ENCODE assay signal across 33 cellular contexts in genomic region chr16:1665829-1666228, GRCh38.
"Had no signal": no experiment of that assay in that cellular context is flagged by ENCODE, and none has a peak within 500 bp of the region (broad histone marks: within the 10 kb centered on the region; RNA-seq: fewer than 3 reads in every experiment).

No MANE protein-coding gene starts in this region.

- H3K27me3 ChIP-seq: adrenal gland, body of pancreas, brain microvascular endothelial cell, breast epithelium had no signal

- H3K9me3 ChIP-seq: adrenal gland, body of pancreas, breast epithelium had no signal

- ATAC-seq: activated CD8-positive, alpha-beta T cell treated with anti-CD3 and anti-CD28 coated beads for 36 hours; activated naive CD4-positive, alpha-beta T cell treated with anti-CD3 and anti-CD28 coated beads, Interleukin-2, amount 50 U/mL, for 72 hours; activated T-cell treated with anti-CD3 and anti-CD28 coated beads, Interleukin-2, amount 50 U/mL, for 4 hours; activated T-cell treated with anti-CD3 and anti-CD28 coated beads, Interleukin-2, amount 50 U/mL, for 72 hours; activated T-helper 17 cell treated with anti-CD3 and anti-CD28 coated beads, Interleukin-2, amount 50 U/mL, for 72 hours; body of pancreas had no signal

- H3K4me1 ChIP-seq: adrenal gland, body of pancreas, breast epithelium had no signal

- FAIRE-seq: astrocyte, TTC549 had no signal

- DNase-seq: activated B cell treated with CpG ODN at 0.5 μM for 24 hours; activated CD4-positive, alpha-beta memory T cell treated with anti-CD3 and anti-CD28 coated beads for 36 hours; activated CD4-positive, alpha-beta T cell treated with anti-CD3 and anti-CD28 coated beads for 4 hours; activated CD4-positive, alpha-beta T cell treated with anti-CD3 and anti-CD28 coated beads, Interleukin-2, amount 10 ng/mL, durations not matched to agents 24 days and 14 days; activated CD4-positive, alpha-beta T cell treated with anti-CD3 and anti-CD28 coated beads, Interleukin-2, amount 50 U/mL, for 1 hour; activated CD4-positive, alpha-beta T cell treated with anti-CD3 and anti-CD28 coated beads, Interleukin-2, amount 50 U/mL, for 4 hours; activated CD4-positive, CD25-positive, alpha-beta regulatory T cell treated with anti-CD3 and anti-CD28 coated beads, Interleukin-2, amount 50 U/mL, for 72 hours; activated CD8-positive, alpha-beta memory T cell treated with anti-CD3 and anti-CD28 coated beads, Interleukin-2, amount 50 U/mL, for 4 hours; activated CD8-positive, alpha-beta T cell treated with anti-CD3 and anti-CD28 coated beads for 36 hours; activated effector memory CD4-positive, alpha-beta T cell treated with anti-CD3 and anti-CD28 coated beads, Interleukin-2, amount 50 U/mL, for 16 hours; activated gamma-delta T cell treated with Interleukin-2 at 50 U/mL for 16 hours; activated naive CD4-positive, alpha-beta T cell; activated naive CD4-positive, alpha-beta T cell treated with anti-CD3 and anti-CD28 coated beads for 36 hours; activated naive CD4-positive, alpha-beta T cell treated with anti-CD3 and anti-CD28 coated beads, Interleukin-2, amount 50 U/mL, for 16 hours; activated naive CD8-positive, alpha-beta T cell treated with anti-CD3 and anti-CD28 coated beads for 36 hours; activated T-cell treated with anti-CD3 and anti-CD28 coated beads for 4 hours; activated T-cell treated with anti-CD3 and anti-CD28 coated beads, Interleukin-2, amount 50 U/mL, for 1 hour; activated T-cell treated with anti-CD3 and anti-CD28 coated beads, Interleukin-2, amount 50 U/mL, for 4 hours; activated T-cell treated with anti-CD3 and anti-CD28 coated beads, Interleukin-2, amount 50 U/mL, for 72 hours; adrenal gland; amniotic stem cell; aorta; body of pancreas; brain microvascular endothelial cell; central memory CD4-positive, alpha-beta T cell; T-helper 2 cell; T-helper 9 cell had no signal

- H3K27ac ChIP-seq: adrenal gland, body of pancreas, brain microvascular endothelial cell, breast epithelium, VCaP had no signal

- H3K4me3 ChIP-seq: adrenal gland, body of pancreas, breast epithelium had no signal
